ENCODE assay signal across 14 cellular contexts in genomic region chrX:49231333-49232000, GRCh38. TPM values are rescaled to one million over a fixed set of nuclear protein-coding genes. Genes with fewer than 3 reads are reported as not detected.
A peak's percentile ranks its signal among the peaks of the same experiment; 100 is the strongest.
DNase-seq lines count a peak whose midpoint lies in the region; TF ChIP-seq lines count a peak whose summit lies in the region.
"Had no signal": no experiment of that assay in that cellular context is flagged by ENCODE, and none has a peak within 500 bp of the region (broad histone marks: within the 10 kb centered on the region; RNA-seq: fewer than 3 reads in every experiment).

No MANE protein-coding gene starts in this region.

- H3K36me3 ChIP-seq in Loucy (ENCODE audit: insufficient read depth, low read length), result no peaks in the 10 kb centered on the region
- H3K36me3 ChIP-seq in neutrophil, result no peaks in the 10 kb centered on the region
- H3K36me3 ChIP-seq: SJSA1 had no signal

- no peaks in the 10 kb centered on the region for H3F3A ChIP-seq in Loucy (ENCODE audit: low read depth)

- H3K9me3 Mint-ChIP-seq in T-helper 2 cell treated with Interferon-gamma antibody and Interleukin-4, amounts not matched to agents 5 μg/mL and 100 μg/mL, for 36 hours, result no peaks in the 10 kb centered on the region
- H3K9me3 Mint-ChIP-seq in dendritic cell treated with granulocyte-macrophage colony-stimulating factor and Interleukin-4, amounts not matched to agents 40 ng/mL and 50 ng/mL, for 4 days, result no peaks in the 10 kb centered on the region
- H3K9me3 Mint-ChIP-seq: HFFc6 had no signal

- no peaks in the 10 kb centered on the region for H3K4me1 ChIP-seq in Loucy (ENCODE audit: insufficient read depth, low read length, poor library complexity, severe bottlenecking)
- H3K4me1 ChIP-seq in neutrophil (ENCODE audit: control insufficient read depth in 1 of 2, insufficient read depth in 1 of 2, low read depth in 1 of 2, low read length in 1 of 2), result peaks cover 17 to 23% of the 10 kb centered on the region in 2 experiments
- H3K4me1 ChIP-seq: foreskin keratinocyte, SJSA1 had no signal

- TF ChIP-seq CTCF in Loucy (conservative IDR thresholded peaks at IDR 0.05; ENCODE audit: low read length) (no peak), neutrophil (IDR thresholded peaks at IDR 0.05) (no peak)

- H3K9ac ChIP-seq in Loucy (ENCODE audit: low read depth, low read length, poor library complexity, severe bottlenecking), result peak overlapping the region; percentile 65

- intact Hi-C loops in dendritic cell treated with granulocyte-macrophage colony-stimulating factor and Interleukin-4, amounts not matched to agents 40 ng/mL and 50 ng/mL, for 4 days (cut with micrococcal nuclease), result loop anchor here (2.0 kb wide), 1 partner anchor 37 kb away; the partner anchor contains the start of gene PPP1R3F

- no peaks in the 10 kb centered on the region for H3K27me3 Mint-ChIP-seq in T-helper 2 cell treated with Interferon-gamma antibody and Interleukin-4, amounts not matched to agents 5 μg/mL and 100 μg/mL, for 36 hours (ENCODE audit: low read depth)
- H3K27me3 Mint-ChIP-seq in dendritic cell treated with granulocyte-macrophage colony-stimulating factor and Interleukin-4, amounts not matched to agents 40 ng/mL and 50 ng/mL, for 4 days, result peaks cover 6% of the 10 kb centered on the region

- peak overlapping the region; percentile 60 for H3K27ac ChIP-seq in neutrophil
- H3K27ac ChIP-seq: foreskin keratinocyte, SJSA1 had no signal

- no peak for DNase-seq in T-helper 2 cell treated with Interferon-gamma antibody and Interleukin-4, amounts not matched to agents 5 μg/mL and 100 μg/mL, for 36 hours (ENCODE audit: low spot score)
- no peak for DNase-seq in T-helper 2 cell
- no peak for DNase-seq in dedifferentiated amniotic fluid mesenchymal stem cell (ENCODE audit: extremely low spot score)
- no peak for DNase-seq in GM19238 (ENCODE audit: insufficient read length, low spot score)
- no peak for DNase-seq in A172 (ENCODE audit: low spot score)
- DNase-seq: 8988T, COR-L47, foreskin keratinocyte, GF-D8, HFFc6 had no signal

- H3K9me2 ChIP-seq in Loucy (replicated peaks; ENCODE audit: low read depth, low read length), result no peaks in the 10 kb centered on the region

- peak overlapping the region; percentile 68 for H3K4me2 ChIP-seq in Loucy (ENCODE audit: low read depth, low read length, poor library complexity, severe bottlenecking)

- H3K4me3 ChIP-seq in Loucy (ENCODE audit: low read length, poor library complexity, severe bottlenecking) (peak overlapping the region; percentile 73), neutrophil (ENCODE audit: low read depth in 1 of 2, low read length in 1 of 2) (peak overlapping the region; percentile 60 to 61)
- H3K4me3 ChIP-seq: SJSA1 had no signal

- no peaks in the 10 kb centered on the region for H4K20me1 ChIP-seq in Loucy (ENCODE audit: insufficient read depth, low read length, poor library complexity, severe bottlenecking)

- H3K9me3 ChIP-seq in Loucy (ENCODE audit: insufficient read depth, low read depth, low read length) (no peaks in the 10 kb centered on the region), neutrophil (no peaks in the 10 kb centered on the region)
- H3K9me3 ChIP-seq: SJSA1 had no signal

- H3K79me2 ChIP-seq in Loucy (ENCODE audit: insufficient read depth, low read length), result peaks cover 5% of the 10 kb centered on the region; the same call in 1 of the 2 replicates

- H3K4me3 Mint-ChIP-seq in T-helper 2 cell treated with Interferon-gamma antibody and Interleukin-4, amounts not matched to agents 5 μg/mL and 100 μg/mL, for 36 hours, result peak overlapping the region; percentile 76
- H3K4me3 Mint-ChIP-seq in dendritic cell treated with granulocyte-macrophage colony-stimulating factor and Interleukin-4, amounts not matched to agents 40 ng/mL and 50 ng/mL, for 4 days, result peak overlapping the region; percentile 72
- H3K4me3 Mint-ChIP-seq: HFFc6 had no signal

- H3K4me1 Mint-ChIP-seq in T-helper 2 cell treated with Interferon-gamma antibody and Interleukin-4, amounts not matched to agents 5 μg/mL and 100 μg/mL, for 36 hours (ENCODE audit: low read depth), result peaks cover 14% of the 10 kb centered on the region
- peaks cover 24% of the 10 kb centered on the region for H3K4me1 Mint-ChIP-seq in dendritic cell treated with granulocyte-macrophage colony-stimulating factor and Interleukin-4, amounts not matched to agents 40 ng/mL and 50 ng/mL, for 4 days (ENCODE audit: low read depth)

- H3K27ac Mint-ChIP-seq in T-helper 2 cell treated with Interferon-gamma antibody and Interleukin-4, amounts not matched to agents 5 μg/mL and 100 μg/mL, for 36 hours, result peak overlapping the region; percentile 90
- H3K27ac Mint-ChIP-seq in dendritic cell treated with granulocyte-macrophage colony-stimulating factor and Interleukin-4, amounts not matched to agents 40 ng/mL and 50 ng/mL, for 4 days, result peak overlapping the region; percentile 87
- H3K27ac Mint-ChIP-seq: HFFc6 had no signal

- H2AFZ ChIP-seq in Loucy (ENCODE audit: low read length), result no peak overlapping the region

- H3K27me3 ChIP-seq in Loucy (ENCODE audit: insufficient read depth, low read length, poor library complexity, severe bottlenecking) (no peaks in the 10 kb centered on the region), neutrophil (no peaks in the 10 kb centered on the region)
- H3K27me3 ChIP-seq: foreskin keratinocyte, SJSA1 had no signal

- no peaks in the 10 kb centered on the region for H3K36me3 Mint-ChIP-seq in T-helper 2 cell treated with Interferon-gamma antibody and Interleukin-4, amounts not matched to agents 5 μg/mL and 100 μg/mL, for 36 hours (ENCODE audit: low read depth)
- H3K36me3 Mint-ChIP-seq in dendritic cell treated with granulocyte-macrophage colony-stimulating factor and Interleukin-4, amounts not matched to agents 40 ng/mL and 50 ng/mL, for 4 days (ENCODE audit: low read depth), result peaks cover 9% of the 10 kb centered on the region

RNA-seq across cellular contexts. Expression of gene CACNA1F, which starts 1.7 kb away (rescaled TPM):
- total RNA-seq in A172 (2014; rRNA removed; shearing (Covaris generic)), result not detected in 2 replicates
- total RNA-seq: foreskin keratinocyte, HFFc6, SJSA1 had no signal

RNA-seq across cellular contexts. Expression of gene CCDC22, which starts 3.8 kb away (rescaled TPM):
- total RNA-seq in A172 (2014; rRNA removed; shearing (Covaris generic)), result 15.0 and 16.8 TPM in 2 replicates

RNA-seq across cellular contexts. Expression of gene SYP, which starts 31.5 kb away (rescaled TPM):
- total RNA-seq in A172 (2014; rRNA removed; shearing (Covaris generic)), result 0.05 and 0.48 TPM in 2 replicates

RNA-seq across cellular contexts. Expression of gene FOXP3, which starts 33.0 kb away (rescaled TPM):
- not detected in 2 replicates for total RNA-seq in A172 (2014; rRNA removed; shearing (Covaris generic))
- total RNA-seq: SJSA1 had no signal

RNA-seq across cellular contexts. Expression of gene PPP1R3F, which starts 38.1 kb away (rescaled TPM):
- total RNA-seq in A172 (2014; rRNA removed; shearing (Covaris generic)), result 8.0 and 11.1 TPM in 2 replicates
